ENCODE assay signal across 15 cellular contexts in the genomic region with DNA sequence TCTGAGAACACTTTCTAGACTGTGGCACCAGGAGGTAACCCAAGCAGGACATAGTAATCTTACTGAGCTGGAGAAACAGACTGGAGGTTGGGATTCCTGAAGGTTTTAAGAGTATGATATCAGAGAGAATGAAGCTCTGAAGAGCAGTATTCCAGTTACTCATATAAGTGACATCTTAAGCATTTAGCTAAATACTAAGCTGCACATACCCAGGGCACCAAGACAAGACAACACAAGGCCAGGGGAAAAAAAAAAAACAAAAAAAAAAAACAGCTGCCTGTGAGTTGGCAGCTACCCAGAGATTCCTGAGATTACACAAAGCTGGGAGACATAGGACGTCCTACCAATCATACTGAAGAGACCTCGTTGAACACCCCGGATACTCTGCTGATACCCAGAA.
DNase-seq lines count a peak whose midpoint lies in the region; ATAC-seq, FAIRE-seq and TF ChIP-seq lines count a peak whose summit lies in the region.
"Had no signal": no experiment of that assay in that cellular context is flagged by ENCODE, and none has a peak within 500 bp of the region (broad histone marks: within the 10 kb centered on the region; RNA-seq: fewer than 3 reads in every experiment).

No MANE protein-coding gene starts in this region.

- H3K14ac ChIP-seq in mesenchymal stem cell (ENCODE audit: low read length in 2 of 2), result no peak overlapping the region

- H3K23ac ChIP-seq in mesenchymal stem cell (ENCODE audit: low read length in 2 of 2), result no peak overlapping the region

- TF ChIP-seq POLR2A in spleen (IDR thresholded peaks at IDR 0.05) (no peak), ovary (IDR thresholded peaks at IDR 0.05) (no peak)

- H3K4me3 Mint-ChIP-seq in endodermal cell, result no peak overlapping the region
- H3K4me3 Mint-ChIP-seq: activated naive CD8-positive, alpha-beta T cell treated with anti-CD3 and anti-CD28 coated beads, Interleukin-2, amount 10 ng/mL, durations not matched to agents 7 days and 5 days; effector memory CD8-positive, alpha-beta T cell had no signal

- no peak overlapping the region for H4K91ac ChIP-seq in mesenchymal stem cell (ENCODE audit: low read length)

- no peaks in the 10 kb centered on the region for H3K27me3 Mint-ChIP-seq in endodermal cell (ENCODE audit: insufficient read depth)
- H3K27me3 Mint-ChIP-seq: activated naive CD8-positive, alpha-beta T cell treated with anti-CD3 and anti-CD28 coated beads, Interleukin-2, amount 10 ng/mL, durations not matched to agents 7 days and 5 days; effector memory CD8-positive, alpha-beta T cell had no signal

- H3K79me1 ChIP-seq in mesenchymal stem cell (replicated peaks; ENCODE audit: low read length, poor library complexity, severe bottlenecking), result no peaks in the 10 kb centered on the region

- H3K4me1 ChIP-seq in mesenchymal stem cell (ENCODE audit: control insufficient read depth, insufficient read depth, low read depth, low read length) (peaks cover 2% of the 10 kb centered on the region), endodermal cell (ENCODE audit: control insufficient read depth, insufficient read depth, low read length) (no peaks in the 10 kb centered on the region), spleen (peaks cover 0 to 8% (median 0%) of the 10 kb centered on the region in 6 donors), ovary (ENCODE audit: insufficient read depth) (no peaks in the 10 kb centered on the region)

- H3K27ac Mint-ChIP-seq in endodermal cell, result no peak overlapping the region
- H3K27ac Mint-ChIP-seq: activated naive CD8-positive, alpha-beta T cell treated with anti-CD3 and anti-CD28 coated beads, Interleukin-2, amount 10 ng/mL, durations not matched to agents 7 days and 5 days; effector memory CD8-positive, alpha-beta T cell had no signal

- H3K18ac ChIP-seq in mesenchymal stem cell (ENCODE audit: low read depth in 1 of 2, low read length in 2 of 2), result no peak overlapping the region

- H3K9me3 ChIP-seq in mesenchymal stem cell (ENCODE audit: control insufficient read depth, low read length), result no peaks in the 10 kb centered on the region
- peaks cover 19% of the 10 kb centered on the region for H3K9me3 ChIP-seq in endodermal cell (ENCODE audit: control insufficient read depth, low read length)
- H3K9me3 ChIP-seq in spleen, result peaks cover 0 to 18% (median 4%) of the 10 kb centered on the region in 8 donors
- no peaks in the 10 kb centered on the region for H3K9me3 ChIP-seq in ovary

- no peak overlapping the region for H2BK5ac ChIP-seq in mesenchymal stem cell (ENCODE audit: low read depth, low read length, poor library complexity, severe bottlenecking)

- FAIRE-seq in bronchial epithelial cell (lab: Jason Lieb, UNC), result no peak
- FAIRE-seq: GM12878, TTC549 had no signal

- no peak overlapping the region for H2BK120ac ChIP-seq in mesenchymal stem cell (ENCODE audit: low read depth, low read length)

- H3K36me3 ChIP-seq in bronchial epithelial cell (ENCODE audit: control insufficient read depth, insufficient read depth, low read length), result no peaks in the 10 kb centered on the region
- H3K36me3 ChIP-seq in mesenchymal stem cell (ENCODE audit: control insufficient read depth in 1 of 2, insufficient read depth in 2 of 2, low read depth in 1 of 2, low read length in 2 of 2), result no peaks in the 10 kb centered on the region
- peaks cover 9% of the 10 kb centered on the region for H3K36me3 ChIP-seq in endodermal cell (ENCODE audit: control insufficient read depth, insufficient read depth, low read length)
- peaks cover 0 to 10% (median 0%) of the 10 kb centered on the region in 6 donors for H3K36me3 ChIP-seq in spleen
- no peaks in the 10 kb centered on the region for H3K36me3 ChIP-seq in ovary

- H3K4me1 Mint-ChIP-seq in endodermal cell, result peaks cover 5% of the 10 kb centered on the region
- H3K4me1 Mint-ChIP-seq: activated naive CD8-positive, alpha-beta T cell treated with anti-CD3 and anti-CD28 coated beads, Interleukin-2, amount 10 ng/mL, durations not matched to agents 7 days and 5 days had no signal

- H3K4ac ChIP-seq in mesenchymal stem cell (ENCODE audit: low read depth in 1 of 2, low read length in 2 of 2), result no peak overlapping the region

- WGBS in mesenchymal stem cell, result 0% methylated on average over 1 of the region's 3 CpGs
- 91% methylated on average over 3 of the region's 3 CpGs; no CpG with 5 or more reads in 1 of the 2 experiments for WGBS in endodermal cell (ENCODE audit: insufficient coverage in 1 of 2, insufficient read length in 1 of 2), 2 experiments
- WGBS in spleen, 5 donors, result 70 to 82% (median 77%) methylated on average over 3 of the region's 3 CpGs
- WGBS in ovary, 3 donors, result 83 to 90% (median 87%) methylated on average over 3 of the region's 3 CpGs

- TF ChIP-seq CTCF in AG10803 (conservative IDR thresholded peaks at IDR 0.05; ENCODE audit: low read length) (no peak), bronchial epithelial cell (IDR thresholded peaks at IDR 0.05; ENCODE audit: insufficient read depth, low read length, severe bottlenecking) (no peak), endodermal cell (conservative IDR thresholded peaks at IDR 0.05) (no peak), spleen (IDR thresholded peaks at IDR 0.05 in 8 of 11, conservative IDR thresholded peaks at IDR 0.05 in 3 of 11) (no peak), ovary (IDR thresholded peaks at IDR 0.05) (no peak)

- no peaks in the 10 kb centered on the region for H3K27me3 ChIP-seq in bronchial epithelial cell (ENCODE audit: control insufficient read depth, insufficient read depth, low read length)
- no peaks in the 10 kb centered on the region for H3K27me3 ChIP-seq in mesenchymal stem cell (ENCODE audit: control insufficient read depth in 1 of 2, insufficient read depth in 1 of 2, low read length in 2 of 2)
- H3K27me3 ChIP-seq in endodermal cell (ENCODE audit: control insufficient read depth, insufficient read depth, low read length, poor library complexity, severe bottlenecking), result no peaks in the 10 kb centered on the region
- H3K27me3 ChIP-seq in spleen (replicated peaks in 1 of 7), result no peaks in the 10 kb centered on the region
- no peaks in the 10 kb centered on the region for H3K27me3 ChIP-seq in ovary

- intact Hi-C loops in spleen (cut with DNase I; ENCODE audit: low total_unique reads) (no loop called here), ovary (cut with DNase I) (no loop called here)

- H2BK12ac ChIP-seq in mesenchymal stem cell (ENCODE audit: low read length in 2 of 2), result no peak overlapping the region

- no peak overlapping the region for H4K8ac ChIP-seq in mesenchymal stem cell (ENCODE audit: low read length)

- peaks cover 28% of the 10 kb centered on the region for H3K36me3 Mint-ChIP-seq in endodermal cell (ENCODE audit: low read depth)

- H3K4me2 ChIP-seq in mesenchymal stem cell (ENCODE audit: low read length, poor library complexity, severe bottlenecking), result no peak overlapping the region

- DNase-seq in AG10803 (ENCODE audit: low read depth), result peak; percentile 95
- DNase-seq in LHCN-M2 (ENCODE audit: low read depth), result peak; percentile 96
- DNase-seq in bronchial epithelial cell (ENCODE audit: low read depth), result peak; percentile 77
- DNase-seq in mesenchymal stem cell, result peak; percentile 63
- DNase-seq in endodermal cell, result no peak
- no peak for DNase-seq in spleen
- no peak for DNase-seq in ovary
- DNase-seq: activated naive CD8-positive, alpha-beta T cell treated with anti-CD3 and anti-CD28 coated beads, Interleukin-2, amount 10 ng/mL, durations not matched to agents 7 days and 5 days; effector memory CD8-positive, alpha-beta T cell; KBM-7; stimulated activated CD4-positive, alpha-beta T cell treated with anti-CD3 and anti-CD28 coated beads, Interleukin-12 subunit alpha, Interleukin-12 subunit beta, amount 100 ng/mL, for 4 hours had no signal

- H3K9ac ChIP-seq in mesenchymal stem cell (ENCODE audit: low read length), result no peak overlapping the region
- H3K9ac ChIP-seq in endodermal cell (ENCODE audit: extremely low read depth, low read length, poor library complexity, severe bottlenecking), result no peak overlapping the region

- no peak for ATAC-seq in GM18517 (IDR thresholded peaks at IDR 0.05; ENCODE audit: unreplicated experiment)
- ATAC-seq: effector memory CD8-positive, alpha-beta T cell; GM12878; Panc1 had no signal

- no peak overlapping the region for H3K4me3 ChIP-seq in AG10803 (ENCODE audit: low read length)
- no peak overlapping the region for H3K4me3 ChIP-seq in bronchial epithelial cell (ENCODE audit: low read depth, low read length)
- no peak overlapping the region for H3K4me3 ChIP-seq in mesenchymal stem cell (ENCODE audit: insufficient read depth in 1 of 2, low read depth in 1 of 2, low read length in 2 of 2)
- no peak overlapping the region for H3K4me3 ChIP-seq in endodermal cell (ENCODE audit: low read length)
- H3K4me3 ChIP-seq in spleen, result no peak overlapping the region
- no peak overlapping the region for H3K4me3 ChIP-seq in ovary
- H3K4me3 ChIP-seq: GM12878 had no signal

- no peak overlapping the region for H2AK5ac ChIP-seq in mesenchymal stem cell (ENCODE audit: low read length, severe bottlenecking)

- no peak for TF ChIP-seq EP300 in ovary (IDR thresholded peaks at IDR 0.05)

- no peak overlapping the region for H2BK15ac ChIP-seq in mesenchymal stem cell (ENCODE audit: low read depth, poor library complexity, severe bottlenecking)

- no peak overlapping the region for H2AFZ ChIP-seq in mesenchymal stem cell (ENCODE audit: low read depth, low read length)

- H3K27ac ChIP-seq in mesenchymal stem cell (ENCODE audit: low read length, poor library complexity, severe bottlenecking) (peak overlapping the region; percentile 86), endodermal cell (ENCODE audit: low read depth, low read length) (no peak overlapping the region), spleen (no peak overlapping the region), ovary (no peak overlapping the region)

- H3K9me3 Mint-ChIP-seq in endodermal cell, result peaks cover 14% of the 10 kb centered on the region
- H3K9me3 Mint-ChIP-seq: effector memory CD8-positive, alpha-beta T cell had no signal

Comparison
In these comparisons a context has a peak if more than half of its experiments do, and no peak if none do; other contexts are left out.
1. DNase-seq: peak in AG10803 (single experiment), LHCN-M2 (single experiment), bronchial epithelial cell (single experiment) and mesenchymal stem cell (single experiment); none in endodermal cell (single experiment), spleen (single experiment) and ovary (0 of 5).